ENCODE assay signal across 8 cellular contexts in genomic region chr21:32403201-32403701, GRCh38. TPM values are rescaled to one million over a fixed set of nuclear protein-coding genes. Genes with fewer than 3 reads are reported as not detected.
DNase-seq lines count a peak whose midpoint lies in the region; ATAC-seq, FAIRE-seq and TF ChIP-seq lines count a peak whose summit lies in the region.

No MANE protein-coding gene starts in this region.

- 13 to 14% methylated on average over 5 of the region's 5 CpGs for WGBS in pancreas, 2 donors

- H3K4me1 ChIP-seq in Peyer's patch, result peaks cover 0 to 8% (median 0%) of the 10 kb centered on the region in 4 donors
- H3K4me1 ChIP-seq in pancreas, result no peaks in the 10 kb centered on the region

- H3K27me3 ChIP-seq in Peyer's patch, result no peaks in the 10 kb centered on the region
- no peaks in the 10 kb centered on the region for H3K27me3 ChIP-seq in pancreas

- TF ChIP-seq POLR2A in Peyer's patch (IDR thresholded peaks at IDR 0.05), result no peak

- ATAC-seq in pancreas, result peak; percentile 77 to 98 (median 92)
- ATAC-seq in GM19035 (IDR thresholded peaks at IDR 0.05; ENCODE audit: unreplicated experiment), result no peak
- ATAC-seq in HG03571 (IDR thresholded peaks at IDR 0.05; ENCODE audit: unreplicated experiment), result no peak

- no peak for TF ChIP-seq EP300 in Ishikawa (IDR thresholded peaks at IDR 0.05; ENCODE audit: borderline replicate concordance)

- intact Hi-C loops in pancreas (cut with DNase I), result loop anchor here in 1 of 3 donors (10.0 kb wide), 1 partner anchor 202 kb away; no protein-coding TSS in a partner anchor

- TF ChIP-seq RAD21 in Ishikawa (IDR thresholded peaks at IDR 0.05; ENCODE audit: low read depth), result peak; percentile 83

- peak; percentile 38 for DNase-seq in COLO668 (lab: John Stamatoyannopoulos, UW; ENCODE audit: unreplicated experiment)
- peak in 1 of 3 donors; percentile 68 for DNase-seq in Peyer's patch
- peak; percentile 27 for DNase-seq in activated T-helper 9 cell treated with anti-CD3 and anti-CD28 coated beads, Interleukin-2, amount 50 U/mL, for 16 hours (ENCODE audit: low read depth)
- DNase-seq in foreskin fibroblast, result peak; percentile 52 to 84
- DNase-seq in pancreas, result peak in 4 of 6 donors; percentile 26 to 54 (median 45)

- H3K27ac ChIP-seq in Peyer's patch, result no peak overlapping the region
- H3K27ac ChIP-seq in pancreas, result no peak overlapping the region

- H3K9me3 ChIP-seq in Peyer's patch (no peaks in the 10 kb centered on the region), pancreas (no peaks in the 10 kb centered on the region)

- no peak for FAIRE-seq in pancreas (lab: Jason Lieb, UNC)

- H3K36me3 ChIP-seq in Peyer's patch (no peaks in the 10 kb centered on the region), pancreas (no peaks in the 10 kb centered on the region)

- TF ChIP-seq CTCF in Peyer's patch (IDR thresholded peaks at IDR 0.05) (peak in 4 of 6 experiments; percentile 58 to 71 (median 68)), foreskin fibroblast (IDR thresholded peaks at IDR 0.05; ENCODE audit: low read depth, low read length) (peak; percentile 61), pancreas (IDR thresholded peaks at IDR 0.05) (peak in 3 of 4 donors; percentile 23 to 59 (median 51))

- H3K4me3 ChIP-seq in Peyer's patch (no peak overlapping the region), foreskin fibroblast (ENCODE audit: low read depth in 1 of 2, low read length in 2 of 2) (no peak overlapping the region), pancreas (no peak overlapping the region)

TF ChIP-seq in Ishikawa, 13 proteins besides CTCF, POLR2A, EP300 and RAD21:
- TF ChIP-seq YY1 (IDR thresholded peaks at IDR 0.05; ENCODE audit: low read depth) (no peak), TEAD4 (IDR thresholded peaks at IDR 0.05) (peak; percentile 52), CEBPB (IDR thresholded peaks at IDR 0.05) (no peak), REST (IDR thresholded peaks at IDR 0.05; ENCODE audit: low read depth) (no peak)

RNA-seq across cellular contexts. Expression of gene EVA1C, which starts 9.3 kb away (rescaled TPM):
- 10 to 100 TPM; 22.4 to 35.1 (median 30.3) TPM for total RNA-seq in Peyer's patch
- total RNA-seq in pancreas, result 10 to 100 TPM in 3 of 6 donors, 1 to 10 TPM in 3; 7.9 to 13.4 (median 10.6) TPM
- 10 to 100 TPM; 20.7 to 35.9 TPM for polyA plus RNA-seq in pancreas

RNA-seq across cellular contexts. Expression of gene URB1, which starts 10.4 kb away (rescaled TPM):
- total RNA-seq in Peyer's patch (10 to 100 TPM in 3 of 4 donors, 1 to 10 TPM in 1; 4.4 to 14.9 (median 11.0) TPM), pancreas (10 to 100 TPM in 1 of 6 donors, 1 to 10 TPM in 5; 5.9 to 11.0 (median 8.0) TPM)
- polyA plus RNA-seq in pancreas, result 1 to 10 TPM; 2.9 to 4.7 TPM

Comparison
In these comparisons a context has a peak if more than half of its experiments do, and no peak if none do; other contexts are left out.
1. ATAC-seq: peak in pancreas (4 of 4); none in GM19035 (single experiment) and HG03571 (single experiment).
2. Peak in every context shown above with its lines, with median percentiles within 50 percentile points of each other: CTCF ChIP-seq.